Comparison of ENCODE assay signal across 27 cellular contexts in genomic region chr1:91621907-91622306, GRCh38.
"Had no signal": no experiment of that assay in that cellular context is flagged by ENCODE, and none has a peak within 500 bp of the region (broad histone marks: within the 10 kb centered on the region; RNA-seq: fewer than 3 reads in every experiment).

No MANE protein-coding gene starts in this region.

- H3K27ac ChIP-seq: body of pancreas, cardiac muscle cell, coronary artery, WERI-Rb-1 had no signal

- H3K36me3 ChIP-seq: adrenal gland, cardiac muscle cell, sigmoid colon, transverse colon, WERI-Rb-1 had no signal

- H3K36me3 Mint-ChIP-seq: mesothelial cell of epicardium; naive thymus-derived CD8-positive, alpha-beta T cell; stimulated activated memory B cell treated with anti-CD40 and anti-IgM and Interleukin-4, amounts not matched to agents 10 μg/mL and 1 μg/mL and 100 μg/mL, for 72 hours had no signal

- H3K9me3 ChIP-seq: adrenal gland, body of pancreas, sigmoid colon, transverse colon had no signal

- H3K27me3 ChIP-seq: adrenal gland, body of pancreas, cardiac muscle cell, sigmoid colon, transverse colon had no signal

- H3K4me3 ChIP-seq: adrenal gland, body of pancreas, cardiac muscle cell, coronary artery, sigmoid colon, transverse colon had no signal

- H3K9me3 Mint-ChIP-seq: stimulated activated naive CD8-positive, alpha-beta T cell treated with anti-CD3 and anti-CD28 coated beads, Interleukin-15, amount 100 ng/mL, for 72 hours had no signal

- H3K27me3 Mint-ChIP-seq: effector memory CD8-positive, alpha-beta T cell had no signal

- DNase-seq: activated CD4-positive, alpha-beta T cell treated with anti-CD3 and anti-CD28 coated beads for 48 hours; activated CD4-positive, alpha-beta T cell treated with anti-CD3 and anti-CD28 coated beads, Interleukin-2, amount 50 U/mL, for 48 hours; activated CD8-positive, alpha-beta memory T cell treated with anti-CD3 and anti-CD28 coated beads for 24 hours; activated effector memory CD4-positive, alpha-beta T cell treated with Interleukin-2 at 50 U/mL for 16 hours; activated naive CD4-positive, alpha-beta T cell treated with Interleukin-2 at 50 U/mL for 16 hours; cerebellar nuclear complex; effector memory CD8-positive, alpha-beta T cell; glutamatergic neuron; naive thymus-derived CD8-positive, alpha-beta T cell; small intestine; stimulated activated CD4-positive, alpha-beta T cell treated with anti-CD3 and anti-CD28 coated beads, Interleukin-4, amount 100 ng/mL, for 4 hours; stimulated activated CD8-positive, alpha-beta memory T cell treated with anti-CD3 and anti-CD28 coated beads, Interleukin-4, amount 100 ng/mL, for 48 hours; stimulated activated naive CD8-positive, alpha-beta T cell treated with anti-CD3 and anti-CD28 coated beads, Interleukin-15, amount 100 ng/mL, for 72 hours; SW 1271; T-helper 9 cell; WERI-Rb-1 had no signal

- H3K27ac Mint-ChIP-seq: activated naive CD8-positive, alpha-beta T cell; effector memory CD8-positive, alpha-beta T cell; mesothelial cell of epicardium; stimulated activated memory B cell treated with anti-CD40 and anti-IgM and Interleukin-4, amounts not matched to agents 10 μg/mL and 1 μg/mL and 100 μg/mL, for 72 hours; stimulated activated naive CD8-positive, alpha-beta T cell treated with anti-CD3 and anti-CD28 coated beads, Interleukin-15, amount 100 ng/mL, for 72 hours; T-helper 1 cell treated with Interleukin-12 subunit alpha and Interleukin-12 subunit beta and Interleukin-4 antibody, amounts not matched to agents 30 μg/mL and 1 μg/mL, for 36 hours had no signal

- ATAC-seq: activated CD4-positive, CD25-positive, alpha-beta regulatory T cell treated with anti-CD3 and anti-CD28 coated beads, Interleukin-2, amount 50 U/mL, for 24 hours; body of pancreas; effector memory CD8-positive, alpha-beta T cell; naive thymus-derived CD8-positive, alpha-beta T cell; stimulated activated naive CD8-positive, alpha-beta T cell treated with anti-CD3 and anti-CD28 coated beads, Interleukin-15, amount 100 ng/mL, for 72 hours had no signal

- H3K4me3 Mint-ChIP-seq: activated naive CD8-positive, alpha-beta T cell; effector memory CD8-positive, alpha-beta T cell; mesothelial cell of epicardium; naive thymus-derived CD8-positive, alpha-beta T cell; stimulated activated memory B cell treated with anti-CD40 and anti-IgM and Interleukin-4, amounts not matched to agents 10 μg/mL and 1 μg/mL and 100 μg/mL, for 72 hours; stimulated activated naive CD8-positive, alpha-beta T cell treated with anti-CD3 and anti-CD28 coated beads, Interleukin-15, amount 100 ng/mL, for 72 hours; T-helper 1 cell treated with Interleukin-12 subunit alpha and Interleukin-12 subunit beta and Interleukin-4 antibody, amounts not matched to agents 30 μg/mL and 1 μg/mL, for 36 hours had no signal

- H3K4me1 Mint-ChIP-seq: naive thymus-derived CD8-positive, alpha-beta T cell; stimulated activated memory B cell treated with anti-CD40 and anti-IgM and Interleukin-4, amounts not matched to agents 10 μg/mL and 1 μg/mL and 100 μg/mL, for 72 hours; stimulated activated naive CD8-positive, alpha-beta T cell treated with anti-CD3 and anti-CD28 coated beads, Interleukin-15, amount 100 ng/mL, for 72 hours had no signal
